Comparison of ENCODE assay signal across 10 cellular contexts in genomic region chr3:170054204-170054603, GRCh38. TPM values are rescaled to one million over a fixed set of nuclear protein-coding genes. Genes with fewer than 3 reads are reported as not detected.
DNase-seq lines count a peak whose midpoint lies in the region; ATAC-seq and TF ChIP-seq lines count a peak whose summit lies in the region.
"Had no signal": no experiment of that assay in that cellular context is flagged by ENCODE, and none has a peak within 500 bp of the region (broad histone marks: within the 10 kb centered on the region; RNA-seq: fewer than 3 reads in every experiment).

No MANE protein-coding gene starts in this region.

- intact Hi-C loops in Right ventricle myocardium superior (cut with DNase I) = no loop called here

- H3K9me3 ChIP-seq in cardiac muscle cell (ENCODE audit: low read depth) = no peaks in the 10 kb centered on the region

- H3K4me3 ChIP-seq in cardiac muscle cell (no peak overlapping the region), epithelial cell of proximal tubule (ENCODE audit: low read depth, low read length) (no peak overlapping the region)

- H3K4me1 Mint-ChIP-seq in immature natural killer cell = peaks cover 4 to 9% of the 10 kb centered on the region in 2 donors
- peaks cover 32% of the 10 kb centered on the region for H3K4me1 Mint-ChIP-seq in activated T-helper 17 cell treated with anti-CD3 and anti-CD28 coated beads, Interleukin-2, amount 50 U/mL, for 72 hours

- H3K27ac ChIP-seq in cardiac muscle cell = no peak overlapping the region

- no peak overlapping the region for H3K4me3 Mint-ChIP-seq in immature natural killer cell
- H3K4me3 Mint-ChIP-seq in activated T-helper 17 cell treated with anti-CD3 and anti-CD28 coated beads, Interleukin-2, amount 50 U/mL, for 72 hours = no peak overlapping the region

- H3K27me3 ChIP-seq in cardiac muscle cell = no peaks in the 10 kb centered on the region

- H3K36me3 ChIP-seq in cardiac muscle cell = no peaks in the 10 kb centered on the region

- peaks cover 0 to 4% (median 0%) of the 10 kb centered on the region in 3 donors for H3K36me3 Mint-ChIP-seq in immature natural killer cell
- H3K36me3 Mint-ChIP-seq in activated T-helper 17 cell treated with anti-CD3 and anti-CD28 coated beads, Interleukin-2, amount 50 U/mL, for 72 hours (ENCODE audit: low read depth) = no peaks in the 10 kb centered on the region

- H3K27ac Mint-ChIP-seq in immature natural killer cell = no peak overlapping the region
- H3K27ac Mint-ChIP-seq in activated T-helper 17 cell treated with anti-CD3 and anti-CD28 coated beads, Interleukin-2, amount 50 U/mL, for 72 hours = no peak overlapping the region

- DNase-seq in cardiac muscle cell (ENCODE audit: low read depth in 1 of 2, low spot score in 1 of 2) (no peak), Right ventricle myocardium superior (no peak), NOMO-1 treated with DMSO at 0.1 percent for 48 hours (lab: John Stamatoyannopoulos, UW; ENCODE audit: unreplicated experiment) (peak; percentile 28), epithelial cell of proximal tubule (ENCODE audit: low read depth) (no peak), immature natural killer cell (no peak), NCI-H2227 treated with DMSO at 0.1 percent for 48 hours (lab: John Stamatoyannopoulos, UW) (no peak)
- DNase-seq: GOT3, NCI-H187 had no signal

- ATAC-seq in Right ventricle myocardium superior (ENCODE audit: poor library complexity) = no peak
- no peak for ATAC-seq in HG03439 (IDR thresholded peaks at IDR 0.05; ENCODE audit: unreplicated experiment)
- no peak for ATAC-seq in activated T-helper 17 cell treated with anti-CD3 and anti-CD28 coated beads, Interleukin-2, amount 50 U/mL, for 72 hours (replicated peaks)

- H3K4me1 ChIP-seq in cardiac muscle cell (ENCODE audit: low read depth) = no peaks in the 10 kb centered on the region

- peaks cover 0 to 2% (median 0%) of the 10 kb centered on the region in 3 donors for H3K27me3 Mint-ChIP-seq in immature natural killer cell (ENCODE audit: low read depth in 3 of 3)
- no peaks in the 10 kb centered on the region for H3K27me3 Mint-ChIP-seq in activated T-helper 17 cell treated with anti-CD3 and anti-CD28 coated beads, Interleukin-2, amount 50 U/mL, for 72 hours

- peak; percentile 39 for TF ChIP-seq CTCF in cardiac muscle cell (IDR thresholded peaks at IDR 0.05; ENCODE audit: low read depth, low read length)
- peak; percentile 61 for TF ChIP-seq CTCF in epithelial cell of proximal tubule (conservative IDR thresholded peaks at IDR 0.05; ENCODE audit: low read depth, low read length)

- H3K9me3 Mint-ChIP-seq in immature natural killer cell = no peaks in the 10 kb centered on the region
- H3K9me3 Mint-ChIP-seq in activated T-helper 17 cell treated with anti-CD3 and anti-CD28 coated beads, Interleukin-2, amount 50 U/mL, for 72 hours = no peaks in the 10 kb centered on the region

RNA-seq across cellular contexts. Expression of gene GPR160, which starts 16.4 kb away (rescaled TPM):
- total RNA-seq in cardiac muscle cell (0.53 TPM in 1 of 2 replicates, not detected in the other), Right ventricle myocardium superior (0.54 TPM), epithelial cell of proximal tubule (11.0 and 23.9 TPM in 2 replicates)
- polyA plus RNA-seq in cardiac muscle cell (2.2 and 2.6 TPM in 2 replicates), immature natural killer cell (1 to 10 TPM; 3.4 to 3.7 (median 3.6) TPM)
- total RNA-seq in activated T-helper 17 cell treated with anti-CD3 and anti-CD28 coated beads, Interleukin-2, amount 50 U/mL, for 72 hours = 10 to 100 TPM; 11.3 to 15.4 TPM
